ENCODE assay signal across 24 cellular contexts in the genomic region with DNA sequence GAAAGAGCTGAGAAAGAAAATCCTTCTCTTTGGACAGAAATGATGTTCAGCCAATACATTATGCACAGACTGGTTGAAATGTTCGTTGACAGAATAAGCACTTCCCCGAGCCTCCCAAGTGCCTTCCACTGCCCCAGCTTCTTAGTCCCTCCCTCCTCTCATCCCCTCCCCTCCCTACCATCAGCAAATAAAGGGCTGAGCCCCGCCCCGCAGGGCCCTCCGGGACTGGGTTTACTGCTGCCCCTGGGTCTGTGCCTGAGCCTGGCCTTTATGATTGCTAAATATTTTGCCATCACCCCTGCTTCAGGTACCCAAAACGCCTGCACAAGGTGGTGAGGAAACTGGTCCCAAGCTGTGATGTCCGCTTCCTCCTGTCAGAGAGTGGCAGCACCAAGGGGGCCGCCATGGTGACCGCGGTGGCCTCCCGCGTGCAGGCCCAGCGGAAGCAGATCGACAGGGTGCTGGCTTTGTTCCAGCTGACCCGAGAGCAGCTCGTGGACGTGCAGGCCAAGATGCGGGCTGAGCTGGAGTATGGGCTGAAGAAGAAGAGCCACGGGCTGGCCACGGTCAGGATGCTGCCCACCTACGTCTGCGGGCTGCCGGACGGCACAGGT.
"Had no signal": no experiment of that assay in that cellular context is flagged by ENCODE, and none has a peak within 500 bp of the region (broad histone marks: within the 10 kb centered on the region; RNA-seq: fewer than 3 reads in every experiment).

No MANE protein-coding gene starts in this region.

- H3K27ac Mint-ChIP-seq: progenitor cell of endocrine pancreas; stimulated activated effector memory CD8-positive, alpha-beta T cell treated with anti-CD3 and anti-CD28 coated beads, Interleukin-12 subunit alpha, Interleukin-12 subunit beta, amount 100 ng/mL, for 72 hours; type B pancreatic cell had no signal

- H3K9me3 ChIP-seq: esophagus muscularis mucosa, gastrocnemius medialis, mucosa of descending colon, ovary, suprapubic skin, thyroid gland, uterus had no signal

- H3K9me3 Mint-ChIP-seq: naive thymus-derived CD8-positive, alpha-beta T cell; stimulated activated effector memory CD8-positive, alpha-beta T cell treated with anti-CD3 and anti-CD28 coated beads, Interleukin-12 subunit alpha, Interleukin-12 subunit beta, amount 100 ng/mL, for 72 hours; type B pancreatic cell had no signal

- H3K27ac ChIP-seq: esophagus muscularis mucosa, gastrocnemius medialis, heart right ventricle, ovary, suprapubic skin, thyroid gland, uterus had no signal

- FAIRE-seq: colon, endometrium had no signal

- H3K4me3 ChIP-seq: esophagus muscularis mucosa, gastrocnemius medialis, heart right ventricle, mucosa of descending colon, ovary, smooth muscle cell, suprapubic skin, thyroid gland, uterus had no signal

- DNase-seq: effector CD4-positive, alpha-beta T cell; gastrocnemius medialis; heart right ventricle; hypothalamus; islet precursor cell; mucosa of descending colon; naive thymus-derived CD8-positive, alpha-beta T cell; nucleus accumbens; ovary; right cardiac atrium; stimulated activated CD4-positive, alpha-beta T cell treated with anti-CD3 and anti-CD28 coated beads, Interleukin-2, amount 100 ng/mL, for 48 hours; stimulated activated CD8-positive, alpha-beta memory T cell treated with anti-CD3 and anti-CD28 coated beads, Interleukin-4, amount 100 ng/mL, for 48 hours; stimulated activated naive CD8-positive, alpha-beta T cell treated with anti-CD3 and anti-CD28 coated beads, Interleukin-15, Interleukin-2, amounts not matched to agents 100 U/mL and 50 U/mL, for 24 hours; thyroid gland; uterus had no signal

- H3K4me2 ChIP-seq: smooth muscle cell had no signal

- H3K4me1 ChIP-seq: esophagus muscularis mucosa, gastrocnemius medialis, heart right ventricle, suprapubic skin, thyroid gland, uterus had no signal

- H3K4me1 Mint-ChIP-seq: naive thymus-derived CD8-positive, alpha-beta T cell; stimulated activated effector memory CD8-positive, alpha-beta T cell treated with anti-CD3 and anti-CD28 coated beads, Interleukin-12 subunit alpha, Interleukin-12 subunit beta, amount 100 ng/mL, for 72 hours had no signal

- H3K4me3 Mint-ChIP-seq: naive thymus-derived CD8-positive, alpha-beta T cell; stimulated activated effector memory CD8-positive, alpha-beta T cell treated with anti-CD3 and anti-CD28 coated beads, Interleukin-12 subunit alpha, Interleukin-12 subunit beta, amount 100 ng/mL, for 72 hours; type B pancreatic cell had no signal

- H3K27me3 Mint-ChIP-seq: naive thymus-derived CD8-positive, alpha-beta T cell had no signal

- ATAC-seq: gastrocnemius medialis; heart right ventricle; left lobe of liver; mucosa of descending colon; naive thymus-derived CD8-positive, alpha-beta T cell; stimulated activated effector memory CD8-positive, alpha-beta T cell treated with anti-CD3 and anti-CD28 coated beads, Interleukin-12 subunit alpha, Interleukin-12 subunit beta, amount 100 ng/mL, for 72 hours; stimulated activated naive CD8-positive, alpha-beta T cell treated with anti-CD3 and anti-CD28 coated beads, Interleukin-15, Interleukin-2, amounts not matched to agents 100 U/mL and 50 U/mL, for 24 hours had no signal

- H3K36me3 Mint-ChIP-seq: stimulated activated effector memory CD8-positive, alpha-beta T cell treated with anti-CD3 and anti-CD28 coated beads, Interleukin-12 subunit alpha, Interleukin-12 subunit beta, amount 100 ng/mL, for 72 hours; type B pancreatic cell had no signal

- H3K27me3 ChIP-seq: esophagus muscularis mucosa, gastrocnemius medialis, heart right ventricle, ovary, suprapubic skin, thyroid gland, uterus had no signal

- H3K36me3 ChIP-seq: esophagus muscularis mucosa, gastrocnemius medialis, heart right ventricle, ovary, suprapubic skin, thyroid gland, uterus had no signal
